28 cellular contexts compared by ENCODE assay signal in genomic region chr15:77688270-77689058, GRCh38.
"Had no signal": no experiment of that assay in that cellular context is flagged by ENCODE, and none has a peak within 500 bp of the region (broad histone marks: within the 10 kb centered on the region; RNA-seq: fewer than 3 reads in every experiment).

No MANE protein-coding gene starts in this region.

- DNase-seq: activated CD4-positive, alpha-beta T cell treated with anti-CD3 and anti-CD28 coated beads for 48 hours; activated CD4-positive, alpha-beta T cell treated with anti-CD3 and anti-CD28 coated beads, Interleukin-2, amount 50 U/mL, for 48 hours; activated CD8-positive, alpha-beta memory T cell treated with anti-CD3 and anti-CD28 coated beads for 24 hours; activated effector memory CD4-positive, alpha-beta T cell treated with Interleukin-2 at 50 U/mL for 16 hours; activated naive CD4-positive, alpha-beta T cell treated with Interleukin-2 at 50 U/mL for 16 hours; amniotic stem cell; brain microvascular endothelial cell; dorsolateral prefrontal cortex; effector memory CD8-positive, alpha-beta T cell; foreskin fibroblast; head of caudate nucleus; hippocampal formation; immature natural killer cell; kidney; left colon; mammary epithelial cell; stimulated activated CD4-positive, alpha-beta T cell treated with anti-CD3 and anti-CD28 coated beads, Interleukin-1b, Interleukin-23, amount 100 ng/mL, for 48 hours; stimulated activated CD4-positive, alpha-beta T cell treated with anti-CD3 and anti-CD28 coated beads, Interleukin-4, amount 100 ng/mL, for 4 hours; stimulated activated naive B cell treated with anti-CD40 and anti-IgM and Interleukin-4, amounts not matched to agents 10 μg/mL and 1 μg/mL and 100 μg/mL, for 72 hours; stomach; thyroid gland; upper lobe of right lung had no signal

- H3K27me3 ChIP-seq: brain microvascular endothelial cell, dorsolateral prefrontal cortex, pancreas, right atrium auricular region, thyroid gland had no signal

- H3K9me3 ChIP-seq: pancreas, psoas muscle, right atrium auricular region, stomach, thyroid gland, upper lobe of right lung had no signal

- H3K36me3 ChIP-seq: brain microvascular endothelial cell, pancreas, right atrium auricular region, stomach, thyroid gland, upper lobe of right lung had no signal

- H3K27ac ChIP-seq: brain microvascular endothelial cell, coronary artery, dorsolateral prefrontal cortex, pancreas, psoas muscle, right atrium auricular region, stomach, thyroid gland, upper lobe of right lung, VCaP had no signal

- H3K4me1 ChIP-seq: pancreas, psoas muscle, right atrium auricular region, stomach, thyroid gland, upper lobe of right lung had no signal

- H3K4me3 ChIP-seq: coronary artery, dorsolateral prefrontal cortex, pancreas, psoas muscle, right atrium auricular region, smooth muscle cell, stomach, thyroid gland, upper lobe of right lung had no signal
